9 cellular contexts compared by ENCODE assay signal in the genomic region with DNA sequence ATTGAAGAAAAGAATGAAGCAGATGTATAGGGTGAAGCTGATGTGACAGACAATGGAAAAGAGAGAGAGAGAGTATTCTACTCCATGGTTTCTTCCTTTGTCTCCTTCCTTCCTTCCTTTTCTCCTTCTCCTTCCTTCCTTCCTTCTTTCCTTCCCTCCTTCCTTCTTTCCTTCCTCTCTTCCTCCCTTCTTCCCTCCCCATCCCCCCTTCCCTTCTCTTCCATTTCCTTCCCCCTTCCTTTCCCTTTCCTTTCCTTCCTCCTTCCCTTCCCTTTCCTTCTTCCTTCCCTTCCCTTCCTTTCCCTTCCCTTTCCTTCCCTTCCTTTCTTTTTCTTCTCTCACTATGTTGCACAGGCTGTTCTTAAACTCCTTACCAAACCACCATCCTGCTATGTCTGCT. TPM values are rescaled to one million over a fixed set of nuclear protein-coding genes. Genes with fewer than 3 reads are reported as not detected.
"Had no signal": no experiment of that assay in that cellular context is flagged by ENCODE, and none has a peak within 500 bp of the region (broad histone marks: within the 10 kb centered on the region; RNA-seq: fewer than 3 reads in every experiment).

No MANE protein-coding gene starts in this region.

- FAIRE-seq: G401.6, GM12878, GM12891, GM12892, GM18507, GM19239 had no signal

- DNase-seq: GDM1, GF-D8 had no signal

- H3K4me3 ChIP-seq: GM12878 had no signal

- ATAC-seq: GM12878 had no signal

RNA-seq across cellular contexts. Expression of gene GPR139, which starts 55.7 kb away (rescaled TPM):
- total RNA-seq: G401, GM12878 had no signal
- polyA plus RNA-seq: GM12878 had no signal
